Comparison of ENCODE assay signal across 1 cellular context in genomic region chr16:22948603-22949368, GRCh38.
TF ChIP-seq lines count a peak whose summit lies in the region.

No MANE protein-coding gene starts in this region.

TF ChIP-seq in HEK293, 187 proteins besides CTCF, POLR2A, EP300 and RAD21 (continued from another document and continues in another):
- TF ChIP-seq PRDM2 (tag by site-specific recombination; IDR thresholded peaks at IDR 0.05; ENCODE audit: borderline replicate concordance), result no peak
- TF ChIP-seq, protein P1, sequence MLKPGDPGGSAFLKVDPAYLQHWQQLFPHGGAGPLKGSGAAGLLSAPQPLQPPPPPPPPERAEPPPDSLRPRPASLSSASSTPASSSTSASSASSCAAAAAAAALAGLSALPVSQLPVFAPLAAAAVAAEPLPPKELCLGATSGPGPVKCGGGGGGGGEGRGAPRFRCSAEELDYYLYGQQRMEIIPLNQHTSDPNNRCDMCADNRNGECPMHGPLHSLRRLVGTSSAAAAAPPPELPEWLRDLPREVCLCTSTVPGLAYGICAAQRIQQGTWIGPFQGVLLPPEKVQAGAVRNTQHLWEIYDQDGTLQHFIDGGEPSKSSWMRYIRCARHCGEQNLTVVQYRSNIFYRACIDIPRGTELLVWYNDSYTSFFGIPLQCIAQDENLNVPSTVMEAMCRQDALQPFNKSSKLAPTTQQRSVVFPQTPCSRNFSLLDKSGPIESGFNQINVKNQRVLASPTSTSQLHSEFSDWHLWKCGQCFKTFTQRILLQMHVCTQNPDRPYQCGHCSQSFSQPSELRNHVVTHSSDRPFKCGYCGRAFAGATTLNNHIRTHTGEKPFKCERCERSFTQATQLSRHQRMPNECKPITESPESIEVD (tag by site-specific recombination; IDR thresholded peaks at IDR 0.05), result no peak
- no peak for TF ChIP-seq HOXC10 (CRISPR knock-in tag; IDR thresholded peaks at IDR 0.05)
- TF ChIP-seq ZEB2 (tag by site-specific recombination; IDR thresholded peaks at IDR 0.05), result peak; percentile 43; the same call in 1 of the 2 replicates
- no peak for TF ChIP-seq ZNF354C (tag by site-specific recombination; IDR thresholded peaks at IDR 0.05; ENCODE audit: borderline replicate concordance, low read depth)
- no peak for TF ChIP-seq ZNF626 (tag by site-specific recombination; IDR thresholded peaks at IDR 0.05)
- no peak for TF ChIP-seq ZNF223 (tag by site-specific recombination; IDR thresholded peaks at IDR 0.05)
- TF ChIP-seq ATF2 (tag by site-specific recombination; IDR thresholded peaks at IDR 0.05; ENCODE audit: low read depth), result no peak
- TF ChIP-seq ZNF248 (tag by site-specific recombination; IDR thresholded peaks at IDR 0.05), result no peak
- no peak for TF ChIP-seq ZNF585B (tag by site-specific recombination; IDR thresholded peaks at IDR 0.05)
- no peak for TF ChIP-seq ZNF416 (tag by site-specific recombination; IDR thresholded peaks at IDR 0.05)
- TF ChIP-seq ZFHX2 (tag by site-specific recombination; conservative IDR thresholded peaks at IDR 0.05), result no peak
- no peak for TF ChIP-seq ZNF473 (tag by site-specific recombination; IDR thresholded peaks at IDR 0.05)
- TF ChIP-seq ZNF423 (tag by site-specific recombination; IDR thresholded peaks at IDR 0.05), result no peak
- TF ChIP-seq, protein P2, sequence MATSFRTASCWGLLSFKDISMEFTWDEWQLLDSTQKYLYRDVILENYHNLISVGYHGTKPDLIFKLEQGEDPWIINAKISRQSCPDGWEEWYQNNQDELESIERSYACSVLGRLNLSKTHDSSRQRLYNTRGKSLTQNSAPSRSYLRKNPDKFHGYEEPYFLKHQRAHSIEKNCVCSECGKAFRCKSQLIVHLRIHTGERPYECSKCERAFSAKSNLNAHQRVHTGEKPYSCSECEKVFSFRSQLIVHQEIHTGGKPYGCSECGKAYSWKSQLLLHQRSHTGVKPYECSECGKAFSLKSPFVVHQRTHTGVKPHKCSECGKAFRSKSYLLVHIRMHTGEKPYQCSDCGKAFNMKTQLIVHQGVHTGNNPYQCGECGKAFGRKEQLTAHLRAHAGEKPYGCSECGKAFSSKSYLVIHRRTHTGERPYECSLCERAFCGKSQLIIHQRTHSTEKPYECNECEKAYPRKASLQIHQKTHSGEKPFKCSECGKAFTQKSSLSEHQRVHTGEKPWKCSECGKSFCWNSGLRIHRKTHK (tag by site-specific recombination; IDR thresholded peaks at IDR 0.05), result no peak
- TF ChIP-seq ZBTB21 (tag by site-specific recombination; IDR thresholded peaks at IDR 0.05), result no peak
- no peak for TF ChIP-seq ZNF670 (tag by site-specific recombination; IDR thresholded peaks at IDR 0.05; ENCODE audit: low read depth)
- no peak for TF ChIP-seq GLIS2 (tag by site-specific recombination; IDR thresholded peaks at IDR 0.05)
- no peak for TF ChIP-seq GLI4 (tag by site-specific recombination; IDR thresholded peaks at IDR 0.05)
- TF ChIP-seq ZNF548 (tag by site-specific recombination; IDR thresholded peaks at IDR 0.05), result no peak
- TF ChIP-seq ZNF501 (tag by site-specific recombination; IDR thresholded peaks at IDR 0.05), result no peak
- peak; percentile 94 for TF ChIP-seq ZNF654 (tag by site-specific recombination; IDR thresholded peaks at IDR 0.05; ENCODE audit: low read depth)
- TF ChIP-seq OSR2 (tag by site-specific recombination; IDR thresholded peaks at IDR 0.05), result no peak
- no peak for TF ChIP-seq SCRT1 (tag by site-specific recombination; IDR thresholded peaks at IDR 0.05; ENCODE audit: borderline replicate concordance)
- no peak for TF ChIP-seq FEZF1 (tag by site-specific recombination; IDR thresholded peaks at IDR 0.05)
- peak; percentile 100 for TF ChIP-seq ZNF24 (tag by site-specific recombination; IDR thresholded peaks at IDR 0.05)
- TF ChIP-seq ZNF112 (tag by site-specific recombination; IDR thresholded peaks at IDR 0.05), result no peak
- TF ChIP-seq ZNF394 (tag by site-specific recombination; IDR thresholded peaks at IDR 0.05; ENCODE audit: borderline replicate concordance), result no peak
- no peak for TF ChIP-seq ZNF658 (tag by site-specific recombination; IDR thresholded peaks at IDR 0.05)
- TF ChIP-seq ZNF510 (tag by site-specific recombination; IDR thresholded peaks at IDR 0.05; ENCODE audit: insufficient replicate concordance), result no peak
- no peak for TF ChIP-seq ZNF596 (tag by site-specific recombination; IDR thresholded peaks at IDR 0.05)
- TF ChIP-seq, protein P3, sequence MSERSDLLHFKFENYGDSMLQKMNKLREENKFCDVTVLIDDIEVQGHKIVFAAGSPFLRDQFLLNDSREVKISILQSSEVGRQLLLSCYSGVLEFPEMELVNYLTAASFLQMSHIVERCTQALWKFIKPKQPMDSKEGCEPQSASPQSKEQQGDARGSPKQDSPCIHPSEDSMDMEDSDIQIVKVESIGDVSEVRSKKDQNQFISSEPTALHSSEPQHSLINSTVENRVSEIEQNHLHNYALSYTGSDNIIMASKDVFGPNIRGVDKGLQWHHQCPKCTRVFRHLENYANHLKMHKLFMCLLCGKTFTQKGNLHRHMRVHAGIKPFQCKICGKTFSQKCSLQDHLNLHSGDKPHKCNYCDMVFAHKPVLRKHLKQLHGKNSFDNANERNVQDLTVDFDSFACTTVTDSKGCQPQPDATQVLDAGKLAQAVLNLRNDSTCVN (tag by site-specific recombination; optimal IDR thresholded peaks at IDR 0.05), result no peak
- no peak for TF ChIP-seq ZNF768 (tag by site-specific recombination; IDR thresholded peaks at IDR 0.05)
- TF ChIP-seq ZNF747 (tag by site-specific recombination; IDR thresholded peaks at IDR 0.05), result no peak
- no peak for TF ChIP-seq IKZF3 (tag by site-specific recombination; IDR thresholded peaks at IDR 0.05)
- TF ChIP-seq ZNF624 (tag by site-specific recombination; IDR thresholded peaks at IDR 0.05), result no peak
- TF ChIP-seq ZNF366 (tag by site-specific recombination; conservative IDR thresholded peaks at IDR 0.05), result peak; percentile 87
- TF ChIP-seq ZNF600 (tag by site-specific recombination; IDR thresholded peaks at IDR 0.05), result no peak
- 0 out of 2 replicates have a peak, but pooled peaks have one; percentile 13 for TF ChIP-seq ZNF660 (tag by site-specific recombination; IDR thresholded peaks at IDR 0.05)
- no peak for TF ChIP-seq ZNF664 (tag by site-specific recombination; IDR thresholded peaks at IDR 0.05)
- TF ChIP-seq ZIC2 (tag by site-specific recombination; IDR thresholded peaks at IDR 0.05), result no peak
- peak; percentile 42; the same call in 1 of the 2 replicates for TF ChIP-seq ZNF239 (tag by site-specific recombination; IDR thresholded peaks at IDR 0.05)
- TF ChIP-seq, protein P4, sequence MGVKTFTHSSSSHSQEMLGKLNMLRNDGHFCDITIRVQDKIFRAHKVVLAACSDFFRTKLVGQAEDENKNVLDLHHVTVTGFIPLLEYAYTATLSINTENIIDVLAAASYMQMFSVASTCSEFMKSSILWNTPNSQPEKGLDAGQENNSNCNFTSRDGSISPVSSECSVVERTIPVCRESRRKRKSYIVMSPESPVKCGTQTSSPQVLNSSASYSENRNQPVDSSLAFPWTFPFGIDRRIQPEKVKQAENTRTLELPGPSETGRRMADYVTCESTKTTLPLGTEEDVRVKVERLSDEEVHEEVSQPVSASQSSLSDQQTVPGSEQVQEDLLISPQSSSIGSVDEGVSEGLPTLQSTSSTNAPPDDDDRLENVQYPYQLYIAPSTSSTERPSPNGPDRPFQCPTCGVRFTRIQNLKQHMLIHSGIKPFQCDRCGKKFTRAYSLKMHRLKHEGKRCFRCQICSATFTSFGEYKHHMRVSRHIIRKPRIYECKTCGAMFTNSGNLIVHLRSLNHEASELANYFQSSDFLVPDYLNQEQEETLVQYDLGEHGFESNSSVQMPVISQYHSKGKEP (tag by site-specific recombination; IDR thresholded peaks at IDR 0.05), result no peak
- TF ChIP-seq ZNF311 (tag by site-specific recombination; IDR thresholded peaks at IDR 0.05; ENCODE audit: borderline replicate concordance), result no peak
- TF ChIP-seq ZNF544 (tag by site-specific recombination; IDR thresholded peaks at IDR 0.05), result no peak
- no peak for TF ChIP-seq ZNF302 (tag by site-specific recombination; IDR thresholded peaks at IDR 0.05; ENCODE audit: low read depth)
- no peak for TF ChIP-seq ZNF274 (IDR thresholded peaks at IDR 0.05; ENCODE audit: low read length)
- TF ChIP-seq ZNF274 (tag by site-specific recombination; IDR thresholded peaks at IDR 0.05; ENCODE audit: borderline replicate concordance), result no peak
- no peak for TF ChIP-seq ZNF157 (tag by site-specific recombination; IDR thresholded peaks at IDR 0.05)
- TF ChIP-seq ZBTB7A (tag by site-specific recombination; IDR thresholded peaks at IDR 0.05; ENCODE audit: low read depth), result no peak
- peak; percentile 92 for TF ChIP-seq ZNF2 (tag by site-specific recombination; IDR thresholded peaks at IDR 0.05)
- TF ChIP-seq ZSCAN30 (tag by site-specific recombination; IDR thresholded peaks at IDR 0.05), result 0 out of 2 replicates have a peak, but pooled peaks have one; percentile 13
- TF ChIP-seq, protein P5, sequence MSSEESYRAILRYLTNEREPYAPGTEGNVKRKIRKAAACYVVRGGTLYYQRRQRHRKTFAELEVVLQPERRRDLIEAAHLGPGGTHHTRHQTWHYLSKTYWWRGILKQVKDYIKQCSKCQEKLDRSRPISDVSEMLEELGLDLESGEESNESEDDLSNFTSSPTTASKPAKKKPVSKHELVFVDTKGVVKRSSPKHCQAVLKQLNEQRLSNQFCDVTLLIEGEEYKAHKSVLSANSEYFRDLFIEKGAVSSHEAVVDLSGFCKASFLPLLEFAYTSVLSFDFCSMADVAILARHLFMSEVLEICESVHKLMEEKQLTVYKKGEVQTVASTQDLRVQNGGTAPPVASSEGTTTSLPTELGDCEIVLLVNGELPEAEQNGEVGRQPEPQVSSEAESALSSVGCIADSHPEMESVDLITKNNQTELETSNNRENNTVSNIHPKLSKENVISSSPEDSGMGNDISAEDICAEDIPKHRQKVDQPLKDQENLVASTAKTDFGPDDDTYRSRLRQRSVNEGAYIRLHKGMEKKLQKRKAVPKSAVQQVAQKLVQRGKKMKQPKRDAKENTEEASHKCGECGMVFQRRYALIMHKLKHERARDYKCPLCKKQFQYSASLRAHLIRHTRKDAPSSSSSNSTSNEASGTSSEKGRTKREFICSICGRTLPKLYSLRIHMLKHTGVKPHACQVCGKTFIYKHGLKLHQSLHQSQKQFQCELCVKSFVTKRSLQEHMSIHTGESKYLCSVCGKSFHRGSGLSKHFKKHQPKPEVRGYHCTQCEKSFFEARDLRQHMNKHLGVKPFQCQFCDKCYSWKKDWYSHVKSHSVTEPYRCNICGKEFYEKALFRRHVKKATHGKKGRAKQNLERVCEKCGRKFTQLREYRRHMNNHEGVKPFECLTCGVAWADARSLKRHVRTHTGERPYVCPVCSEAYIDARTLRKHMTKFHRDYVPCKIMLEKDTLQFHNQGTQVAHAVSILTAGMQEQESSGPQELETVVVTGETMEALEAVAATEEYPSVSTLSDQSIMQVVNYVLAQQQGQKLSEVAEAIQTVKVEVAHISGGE (tag by site-specific recombination; conservative IDR thresholded peaks at IDR 0.05; ENCODE audit: low read depth), result no peak
- TF ChIP-seq SCRT2 (tag by site-specific recombination; IDR thresholded peaks at IDR 0.05), result no peak
- no peak for TF ChIP-seq ZNF549 (tag by site-specific recombination; IDR thresholded peaks at IDR 0.05)
- TF ChIP-seq ZNF19 (tag by site-specific recombination; IDR thresholded peaks at IDR 0.05; ENCODE audit: low read depth), result no peak
- no peak for TF ChIP-seq ZFP3 (tag by site-specific recombination; IDR thresholded peaks at IDR 0.05; ENCODE audit: low read depth)
- TF ChIP-seq ZNF785 (tag by site-specific recombination; IDR thresholded peaks at IDR 0.05), result no peak
- 0 out of 2 replicates have a peak, but pooled peaks have one; percentile 21 for TF ChIP-seq TRIM28 (IDR thresholded peaks at IDR 0.05; ENCODE audit: borderline replicate concordance, low read length)
